Comparison of ENCODE assay signal across 8 cellular contexts in the genomic region with DNA sequence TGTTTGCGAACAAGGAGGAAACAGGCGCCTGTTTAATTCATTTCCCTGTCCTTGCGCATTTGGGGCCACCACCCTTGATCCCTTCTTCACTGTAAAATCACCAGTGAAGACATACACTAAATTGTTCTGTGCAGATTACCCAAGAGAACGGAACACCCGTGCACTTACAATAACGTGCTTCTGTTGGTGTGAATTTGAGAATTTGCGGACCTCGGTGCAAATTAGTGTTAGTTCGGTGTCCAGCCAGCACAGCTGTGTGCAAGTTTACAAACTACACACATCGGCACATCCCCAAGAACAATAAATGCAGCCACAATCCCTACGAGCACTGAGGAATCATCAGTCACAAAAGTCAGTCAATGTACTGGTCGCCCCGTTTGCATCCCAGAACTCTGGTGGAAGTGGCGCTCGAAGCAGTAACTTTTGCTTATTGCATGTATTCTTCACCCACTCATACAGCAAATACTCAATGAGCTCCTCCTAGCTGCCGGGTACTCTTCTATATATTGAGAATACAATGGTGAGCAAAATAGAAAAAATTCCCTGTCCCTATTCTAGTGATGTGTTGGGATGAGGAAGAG. TPM values are rescaled to one million over a fixed set of nuclear protein-coding genes. Genes with fewer than 3 reads are reported as not detected.
DNase-seq lines count a peak whose midpoint lies in the region; ATAC-seq and TF ChIP-seq lines count a peak whose summit lies in the region.

No MANE protein-coding gene starts in this region.

- no peaks in the 10 kb centered on the region for H3K4me1 ChIP-seq in NT2/D1 (ENCODE audit: insufficient read depth, insufficient read length)

- peak; percentile 12 for DNase-seq in activated CD4-positive, alpha-beta memory T cell treated with anti-CD3 and anti-CD28 coated beads for 36 hours
- DNase-seq in activated CD4-positive, alpha-beta memory T cell treated with anti-CD3 and anti-CD28 coated beads, Interleukin-2, amount 10 ng/mL, durations not matched to agents 7 days and 5 days = no peak
- DNase-seq in NT2/D1 (ENCODE audit: low read depth, low spot score) (no peak), neural crest cell (ENCODE audit: low read depth, low spot score) (peak; percentile 1), CD1c-positive myeloid dendritic cell (ENCODE audit: extremely low spot score) (no peak)
- peak in 2 of 3 experiments; percentile 0 to 2 for DNase-seq in effector memory CD8-positive, alpha-beta T cell
- DNase-seq in stimulated activated naive B cell treated with anti-CD40 and anti-IgM and Interleukin-4, amounts not matched to agents 10 μg/mL and 1 μg/mL and 100 μg/mL, for 72 hours = no peak
- DNase-seq in activated T-cell treated with anti-CD3 and anti-CD28 coated beads, Interleukin-2, amount 50 U/mL, for 4 hours = no peak

- no peak for TF ChIP-seq CTCF in neural crest cell (conservative IDR thresholded peaks at IDR 0.05)

- POLR2A ChIA-PET in activated CD4-positive, alpha-beta memory T cell treated with anti-CD3 and anti-CD28 coated beads for 36 hours (lab: Charles Lee) = interaction anchor here (0.5 kb wide), 1 partner anchor 30 kb away, joined by 4 read pairs; no protein-coding TSS in a partner anchor
- POLR2A ChIA-PET in activated CD4-positive, alpha-beta memory T cell treated with anti-CD3 and anti-CD28 coated beads, Interleukin-2, amount 10 ng/mL, durations not matched to agents 7 days and 5 days (lab: Charles Lee) = interaction anchor here (1.4 kb wide), 1 partner anchor 47 kb away, joined by 5 read pairs; a partner anchor contains a TSS

- H3K36me3 ChIP-seq in NT2/D1 (ENCODE audit: insufficient read depth, insufficient read length, low read length) = no peaks in the 10 kb centered on the region

- no peaks in the 10 kb centered on the region for H3K27me3 Mint-ChIP-seq in activated CD4-positive, alpha-beta memory T cell treated with anti-CD3 and anti-CD28 coated beads for 36 hours
- no peaks in the 10 kb centered on the region for H3K27me3 Mint-ChIP-seq in activated CD4-positive, alpha-beta memory T cell treated with anti-CD3 and anti-CD28 coated beads, Interleukin-2, amount 10 ng/mL, durations not matched to agents 7 days and 5 days
- no peaks in the 10 kb centered on the region for H3K27me3 Mint-ChIP-seq in effector memory CD8-positive, alpha-beta T cell
- H3K27me3 Mint-ChIP-seq in neural crest cell (ENCODE audit: low read depth) = no peaks in the 10 kb centered on the region
- H3K27me3 Mint-ChIP-seq in stimulated activated naive B cell treated with anti-CD40 and anti-IgM and Interleukin-4, amounts not matched to agents 10 μg/mL and 1 μg/mL and 100 μg/mL, for 72 hours = no peaks in the 10 kb centered on the region
- no peaks in the 10 kb centered on the region for H3K27me3 Mint-ChIP-seq in activated T-cell treated with anti-CD3 and anti-CD28 coated beads, Interleukin-2, amount 50 U/mL, for 4 hours (ENCODE audit: low read depth)

- CTCF ChIA-PET in activated CD4-positive, alpha-beta memory T cell treated with anti-CD3 and anti-CD28 coated beads for 36 hours (lab: Charles Lee) = interaction anchor here (0.7 to 1.2 kb wide), 3 partner anchors 48 to 236 kb away, joined by 3 to 9 read pairs (median 3); no protein-coding TSS in a partner anchor
- CTCF ChIA-PET in activated CD4-positive, alpha-beta memory T cell treated with anti-CD3 and anti-CD28 coated beads, Interleukin-2, amount 10 ng/mL, durations not matched to agents 7 days and 5 days (lab: Charles Lee) = interaction anchor here (0.9 to 1.3 kb wide), 4 partner anchors 60 to 230 kb away, joined by 4 to 7 read pairs (median 4); no protein-coding TSS in a partner anchor

- ATAC-seq in effector memory CD8-positive, alpha-beta T cell (replicated peaks) = no peak
- ATAC-seq in stimulated activated naive B cell treated with anti-CD40 and anti-IgM and Interleukin-4, amounts not matched to agents 10 μg/mL and 1 μg/mL and 100 μg/mL, for 72 hours (replicated peaks) = no peak
- ATAC-seq in activated T-cell treated with anti-CD3 and anti-CD28 coated beads, Interleukin-2, amount 50 U/mL, for 4 hours = no peak

- H3K4me3 Mint-ChIP-seq in activated CD4-positive, alpha-beta memory T cell treated with anti-CD3 and anti-CD28 coated beads for 36 hours = no peak overlapping the region
- no peak overlapping the region for H3K4me3 Mint-ChIP-seq in activated CD4-positive, alpha-beta memory T cell treated with anti-CD3 and anti-CD28 coated beads, Interleukin-2, amount 10 ng/mL, durations not matched to agents 7 days and 5 days
- H3K4me3 Mint-ChIP-seq in effector memory CD8-positive, alpha-beta T cell = no peak overlapping the region
- H3K4me3 Mint-ChIP-seq in neural crest cell = no peak overlapping the region
- H3K4me3 Mint-ChIP-seq in stimulated activated naive B cell treated with anti-CD40 and anti-IgM and Interleukin-4, amounts not matched to agents 10 μg/mL and 1 μg/mL and 100 μg/mL, for 72 hours = no peak overlapping the region
- H3K4me3 Mint-ChIP-seq in activated T-cell treated with anti-CD3 and anti-CD28 coated beads, Interleukin-2, amount 50 U/mL, for 4 hours = no peak overlapping the region

- intact Hi-C loops in activated CD4-positive, alpha-beta memory T cell treated with anti-CD3 and anti-CD28 coated beads for 36 hours (cut with micrococcal nuclease) = loop anchor here (1.0 to 5.0 kb wide), 7 partner anchors 47 to 471 kb away; a partner anchor contains a TSS

- no peak overlapping the region for H3K27ac Mint-ChIP-seq in activated CD4-positive, alpha-beta memory T cell treated with anti-CD3 and anti-CD28 coated beads for 36 hours
- no peak overlapping the region for H3K27ac Mint-ChIP-seq in activated CD4-positive, alpha-beta memory T cell treated with anti-CD3 and anti-CD28 coated beads, Interleukin-2, amount 10 ng/mL, durations not matched to agents 7 days and 5 days
- H3K27ac Mint-ChIP-seq in effector memory CD8-positive, alpha-beta T cell = no peak overlapping the region
- no peak overlapping the region for H3K27ac Mint-ChIP-seq in neural crest cell (ENCODE audit: unreplicated experiment)
- no peak overlapping the region for H3K27ac Mint-ChIP-seq in stimulated activated naive B cell treated with anti-CD40 and anti-IgM and Interleukin-4, amounts not matched to agents 10 μg/mL and 1 μg/mL and 100 μg/mL, for 72 hours

- peaks cover 4% of the 10 kb centered on the region for H3K27me3 ChIP-seq in NT2/D1 (ENCODE audit: insufficient read depth, insufficient read length)

- H3K9ac ChIP-seq in NT2/D1 (ENCODE audit: insufficient read length, low read depth) = peak overlapping the region; percentile 53

- peak overlapping the region; percentile 71 for H3K4me3 ChIP-seq in NT2/D1 (ENCODE audit: insufficient read length, low read depth)

- no peaks in the 10 kb centered on the region for H3K9me3 ChIP-seq in NT2/D1 (ENCODE audit: insufficient read depth, low read length)

- H3K36me3 Mint-ChIP-seq in activated CD4-positive, alpha-beta memory T cell treated with anti-CD3 and anti-CD28 coated beads for 36 hours = no peaks in the 10 kb centered on the region
- peaks cover 2% of the 10 kb centered on the region for H3K36me3 Mint-ChIP-seq in activated CD4-positive, alpha-beta memory T cell treated with anti-CD3 and anti-CD28 coated beads, Interleukin-2, amount 10 ng/mL, durations not matched to agents 7 days and 5 days (ENCODE audit: low read depth)
- H3K36me3 Mint-ChIP-seq in effector memory CD8-positive, alpha-beta T cell (ENCODE audit: insufficient read depth) = peaks cover 7% of the 10 kb centered on the region
- no peaks in the 10 kb centered on the region for H3K36me3 Mint-ChIP-seq in neural crest cell (ENCODE audit: low read depth)
- H3K36me3 Mint-ChIP-seq in stimulated activated naive B cell treated with anti-CD40 and anti-IgM and Interleukin-4, amounts not matched to agents 10 μg/mL and 1 μg/mL and 100 μg/mL, for 72 hours = no peaks in the 10 kb centered on the region
- H3K36me3 Mint-ChIP-seq in activated T-cell treated with anti-CD3 and anti-CD28 coated beads, Interleukin-2, amount 50 U/mL, for 4 hours (ENCODE audit: insufficient read depth) = no peaks in the 10 kb centered on the region

- peaks cover 9% of the 10 kb centered on the region for H3K4me1 Mint-ChIP-seq in activated CD4-positive, alpha-beta memory T cell treated with anti-CD3 and anti-CD28 coated beads for 36 hours (ENCODE audit: low read depth)
- H3K4me1 Mint-ChIP-seq in activated CD4-positive, alpha-beta memory T cell treated with anti-CD3 and anti-CD28 coated beads, Interleukin-2, amount 10 ng/mL, durations not matched to agents 7 days and 5 days = peaks cover 15% of the 10 kb centered on the region
- peaks cover 3 to 7% of the 10 kb centered on the region in 2 donors for H3K4me1 Mint-ChIP-seq in effector memory CD8-positive, alpha-beta T cell (ENCODE audit: low read depth in 2 of 2)
- peaks cover 8% of the 10 kb centered on the region for H3K4me1 Mint-ChIP-seq in neural crest cell
- H3K4me1 Mint-ChIP-seq in stimulated activated naive B cell treated with anti-CD40 and anti-IgM and Interleukin-4, amounts not matched to agents 10 μg/mL and 1 μg/mL and 100 μg/mL, for 72 hours = peaks cover 2 to 10% of the 10 kb centered on the region in 2 donors
- H3K4me1 Mint-ChIP-seq in activated T-cell treated with anti-CD3 and anti-CD28 coated beads, Interleukin-2, amount 50 U/mL, for 4 hours (ENCODE audit: low read depth) = peaks cover 10% of the 10 kb centered on the region

- H3K9me3 Mint-ChIP-seq in activated CD4-positive, alpha-beta memory T cell treated with anti-CD3 and anti-CD28 coated beads for 36 hours = no peaks in the 10 kb centered on the region
- no peaks in the 10 kb centered on the region for H3K9me3 Mint-ChIP-seq in activated CD4-positive, alpha-beta memory T cell treated with anti-CD3 and anti-CD28 coated beads, Interleukin-2, amount 10 ng/mL, durations not matched to agents 7 days and 5 days
- no peaks in the 10 kb centered on the region for H3K9me3 Mint-ChIP-seq in effector memory CD8-positive, alpha-beta T cell
- no peaks in the 10 kb centered on the region for H3K9me3 Mint-ChIP-seq in neural crest cell
- no peaks in the 10 kb centered on the region for H3K9me3 Mint-ChIP-seq in stimulated activated naive B cell treated with anti-CD40 and anti-IgM and Interleukin-4, amounts not matched to agents 10 μg/mL and 1 μg/mL and 100 μg/mL, for 72 hours
- H3K9me3 Mint-ChIP-seq in activated T-cell treated with anti-CD3 and anti-CD28 coated beads, Interleukin-2, amount 50 U/mL, for 4 hours = no peaks in the 10 kb centered on the region

RNA-seq across cellular contexts. Expression of a gene that starts 0.8 kb away (rescaled TPM):
- total RNA-seq in activated CD4-positive, alpha-beta memory T cell treated with anti-CD3 and anti-CD28 coated beads for 36 hours = 10 to 100 TPM; 16.1 to 17.4 TPM
- 10 to 100 TPM; 21.9 to 24.6 TPM for total RNA-seq in activated CD4-positive, alpha-beta memory T cell treated with anti-CD3 and anti-CD28 coated beads, Interleukin-2, amount 10 ng/mL, durations not matched to agents 7 days and 5 days
- total RNA-seq in neural crest cell = 27.6 and 31.1 TPM in 2 replicates
- total RNA-seq in activated T-cell treated with anti-CD3 and anti-CD28 coated beads, Interleukin-2, amount 50 U/mL, for 4 hours = 10 to 100 TPM; 14.2 to 17.3 (median 15.7) TPM

RNA-seq across cellular contexts. Expression of a gene that starts 47.0 kb away (rescaled TPM):
- 100 to 1,000 TPM; 126 to 132 TPM for total RNA-seq in activated CD4-positive, alpha-beta memory T cell treated with anti-CD3 and anti-CD28 coated beads for 36 hours
- 10 to 100 TPM; 91.2 to 92.3 TPM for total RNA-seq in activated CD4-positive, alpha-beta memory T cell treated with anti-CD3 and anti-CD28 coated beads, Interleukin-2, amount 10 ng/mL, durations not matched to agents 7 days and 5 days
- 147 and 148 TPM in 2 replicates for total RNA-seq in neural crest cell
- 100 to 1,000 TPM; 102 to 128 (median 125) TPM for total RNA-seq in activated T-cell treated with anti-CD3 and anti-CD28 coated beads, Interleukin-2, amount 50 U/mL, for 4 hours

Comparison
In these comparisons a context has a peak if more than half of its experiments do, and no peak if none do; other contexts are left out.
1. DNase-seq: peak in activated CD4-positive, alpha-beta memory T cell treated with anti-CD3 and anti-CD28 coated beads for 36 hours (single experiment), effector memory CD8-positive, alpha-beta T cell (2 of 3) and neural crest cell (single experiment); none in activated CD4-positive, alpha-beta memory T cell treated with anti-CD3 and anti-CD28 coated beads, Interleukin-2, amount 10 ng/mL, durations not matched to agents 7 days and 5 days (single experiment), NT2/D1 (single experiment), stimulated activated naive B cell treated with anti-CD40 and anti-IgM and Interleukin-4, amounts not matched to agents 10 μg/mL and 1 μg/mL and 100 μg/mL, for 72 hours (single experiment), activated T-cell treated with anti-CD3 and anti-CD28 coated beads, Interleukin-2, amount 50 U/mL, for 4 hours (single experiment) and CD1c-positive myeloid dendritic cell (single experiment).